Comparison of ENCODE assay signal across 21 cellular contexts in the genomic region with DNA sequence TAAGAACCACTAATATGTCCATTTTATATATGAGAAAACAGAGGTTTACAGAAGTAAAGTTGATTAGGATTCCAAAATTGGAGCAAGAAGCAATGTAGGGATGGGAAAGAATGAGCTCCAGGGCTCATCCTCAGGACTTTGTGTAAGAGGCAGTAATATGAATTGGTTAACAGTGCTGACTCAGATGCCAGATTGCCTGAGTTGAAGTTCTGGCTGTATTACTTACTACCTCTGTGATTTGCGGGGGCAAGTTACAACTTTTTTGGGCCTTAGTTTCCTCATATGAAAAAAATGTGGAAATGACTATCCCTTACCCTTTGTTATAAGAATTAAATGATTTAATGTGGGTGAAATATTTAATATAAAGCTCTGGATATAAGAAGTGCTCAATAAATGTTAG.
"Had no signal": no experiment of that assay in that cellular context is flagged by ENCODE, and none has a peak within 500 bp of the region (broad histone marks: within the 10 kb centered on the region; RNA-seq: fewer than 3 reads in every experiment).

No MANE protein-coding gene starts in this region.

- ATAC-seq: activated naive CD4-positive, alpha-beta T cell treated with anti-CD3 and anti-CD28 coated beads, Interleukin-2, amount 50 U/mL, for 72 hours; pancreas; psoas muscle; WTC11 had no signal

- H3K9me3 Mint-ChIP-seq: activated naive CD4-positive, alpha-beta T cell treated with anti-CD3 and anti-CD28 coated beads, Interleukin-2, amount 50 U/mL, for 72 hours; immature natural killer cell; nephron; stimulated activated naive CD8-positive, alpha-beta T cell treated with anti-CD3 and anti-CD28 coated beads, Interleukin-15, Interleukin-2, amounts not matched to agents 100 ng/mL and 50 ng/mL, for 24 hours; WTC11 had no signal

- H3K36me3 Mint-ChIP-seq: activated naive CD4-positive, alpha-beta T cell treated with anti-CD3 and anti-CD28 coated beads, Interleukin-2, amount 50 U/mL, for 72 hours; immature natural killer cell; WTC11 had no signal

- H3K4me3 ChIP-seq: adrenal gland, coronary artery, left ventricle myocardium inferior, pancreas, psoas muscle, right atrium auricular region, thyroid gland had no signal

- H3K36me3 ChIP-seq: adrenal gland, left ventricle myocardium inferior, neutrophil, pancreas, right atrium auricular region, thyroid gland had no signal

- H3K27me3 ChIP-seq: adrenal gland, neutrophil, pancreas, right atrium auricular region, thyroid gland had no signal

- H3K27me3 Mint-ChIP-seq: stimulated activated naive CD8-positive, alpha-beta T cell treated with anti-CD3 and anti-CD28 coated beads, Interleukin-15, Interleukin-2, amounts not matched to agents 100 ng/mL and 50 ng/mL, for 24 hours had no signal

- H3K27ac Mint-ChIP-seq: activated naive CD4-positive, alpha-beta T cell treated with anti-CD3 and anti-CD28 coated beads, Interleukin-2, amount 50 U/mL, for 72 hours; immature natural killer cell; nephron; stimulated activated naive CD8-positive, alpha-beta T cell treated with anti-CD3 and anti-CD28 coated beads, Interleukin-15, Interleukin-2, amounts not matched to agents 100 ng/mL and 50 ng/mL, for 24 hours; WTC11 had no signal

- FAIRE-seq: astrocyte, pancreas had no signal

- H3K4me1 Mint-ChIP-seq: immature natural killer cell, nephron, WTC11 had no signal

- H3K4me3 Mint-ChIP-seq: immature natural killer cell; nephron; stimulated activated naive CD8-positive, alpha-beta T cell treated with anti-CD3 and anti-CD28 coated beads, Interleukin-15, Interleukin-2, amounts not matched to agents 100 ng/mL and 50 ng/mL, for 24 hours; WTC11 had no signal

- DNase-seq: activated gamma-delta T cell treated with Interleukin-2 at 50 U/mL for 16 hours; activated T-cell treated with anti-CD3 and anti-CD28 coated beads, Interleukin-2, amount 50 U/mL, for 1 hour; adrenal gland; foreskin melanocyte; immature natural killer cell; left ventricle myocardium inferior; midbrain; pancreas; psoas muscle; stimulated activated CD4-positive, alpha-beta T cell treated with anti-CD3 and anti-CD28 coated beads, Interleukin-1b, Interleukin-23, amount 100 ng/mL, for 48 hours; substantia nigra; T-helper 1 cell; thyroid gland had no signal
